In genomic region chr2:113390133-113390849, GRCh38 we compare ENCODE assay signal across 8 cellular contexts. TPM values are rescaled to one million over a fixed set of nuclear protein-coding genes. Genes with fewer than 3 reads are reported as not detected.
A peak's percentile ranks its signal among the peaks of the same experiment; 100 is the strongest.
DNase-seq lines count a peak whose midpoint lies in the region; ATAC-seq lines count a peak whose summit lies in the region.

No MANE protein-coding gene starts in this region.

- intact Hi-C loops in left colon (cut with DNase I, micrococcal nuclease): no loop called here

- DNase-seq in SK-MEL-5 (ENCODE audit: low read depth, low spot score): peak; percentile 76
- DNase-seq in T47D (ENCODE audit: low read depth in 1 of 2, low spot score in 1 of 2): peak; percentile 30 to 69
- DNase-seq in left colon: peak in 1 of 2 donors; percentile 49
- DNase-seq in stimulated activated CD4-positive, alpha-beta T cell treated with anti-CD3 and anti-CD28 coated beads, Interleukin-2, amount 100 ng/mL, for 48 hours: peak; percentile 31 to 43
- no peak for DNase-seq in NCI-H1930 (lab: John Stamatoyannopoulos, UW)
- DNase-seq in NCI-H446 treated with DMSO at 0.1 percent for 48 hours (lab: John Stamatoyannopoulos, UW): no peak

- in situ Hi-C loops in SK-MEL-5 (cut with HindIII; ENCODE audit: low pct_unique_long_range_greater_than_20kb, low sequenced_read_pairs): no loop called here
- in situ Hi-C loops in T47D (cut with HindIII; ENCODE audit: low pct_unique_long_range_greater_than_20kb, low sequenced_read_pairs): no loop called here

- peak; percentile 91 for ATAC-seq in GM18511 (IDR thresholded peaks at IDR 0.05; ENCODE audit: unreplicated experiment)
- peak; percentile 87 for ATAC-seq in HG02938 (IDR thresholded peaks at IDR 0.05; ENCODE audit: unreplicated experiment)
- ATAC-seq in left colon: peak; percentile 80

RNA-seq across cellular contexts. Expression of gene ZNG1B, which starts 47.2 kb away (rescaled TPM):
- 24.5 and 24.6 TPM in 2 replicates for total RNA-seq in SK-MEL-5 (2014; rRNA removed; shearing (Covaris generic))
- polyA plus RNA-seq in SK-MEL-5 (2015; cell fraction: cytosol; rRNA removed): 10.5 and 11.4 TPM in 2 replicates
- polyA plus RNA-seq in SK-MEL-5 (2015; cell fraction: nucleus; rRNA removed): 89.5 and 100 TPM in 2 replicates
- 10 to 100 TPM; 24.7 to 29.4 TPM for total RNA-seq in left colon

Comparison
In these comparisons a context has a peak if more than half of its experiments do, and no peak if none do; other contexts are left out.
1. DNase-seq: peak in SK-MEL-5 (single experiment), T47D (2 of 2) and stimulated activated CD4-positive, alpha-beta T cell treated with anti-CD3 and anti-CD28 coated beads, Interleukin-2, amount 100 ng/mL, for 48 hours (2 of 2); none in NCI-H1930 (0 of 2) and NCI-H446 treated with DMSO at 0.1 percent for 48 hours (single experiment).
2. Peak in every context shown above with its lines, with median percentiles within 50 percentile points of each other: ATAC-seq.